16 cellular contexts compared by ENCODE assay signal in genomic region chr7:20340839-20341238, GRCh38. TPM values are rescaled to one million over a fixed set of nuclear protein-coding genes. Genes with fewer than 3 reads are reported as not detected.
DNase-seq lines count a peak whose midpoint lies in the region; ATAC-seq, FAIRE-seq and TF ChIP-seq lines count a peak whose summit lies in the region.
"Had no signal": no experiment of that assay in that cellular context is flagged by ENCODE, and none has a peak within 500 bp of the region (broad histone marks: within the 10 kb centered on the region; RNA-seq: fewer than 3 reads in every experiment).

No MANE protein-coding gene starts in this region.

- H3K4me1 ChIP-seq in liver (ENCODE audit: control insufficient read depth in 4 of 4, insufficient read depth in 4 of 4, low read length in 3 of 4) (no peaks in the 10 kb centered on the region), HepG2 (ENCODE audit: insufficient read depth, low read length) (no peaks in the 10 kb centered on the region), H1 (replicated peaks in 1 of 4; ENCODE audit: control insufficient read depth in 3 of 4, insufficient read depth in 4 of 4, low read length in 3 of 4) (peaks cover 0 to 9% (median 2%) of the 10 kb centered on the region in 4 experiments; a peak in 5 of 7 replicates), mucosa of descending colon (ENCODE audit: low read depth) (no peaks in the 10 kb centered on the region)

- H3K79me2 ChIP-seq in HepG2 (ENCODE audit: insufficient read depth, low read length) (no peaks in the 10 kb centered on the region), H1 (ENCODE audit: control insufficient read depth in 1 of 2, insufficient read depth in 2 of 2, low read length in 2 of 2) (no peaks in the 10 kb centered on the region)

- H2AFZ ChIP-seq in HepG2 (ENCODE audit: low read length) (no peak overlapping the region), H1 (ENCODE audit: low read length) (no peak overlapping the region)

- H3K36me3 Mint-ChIP-seq in activated T-helper 2 cell treated with anti-CD3 and anti-CD28 coated beads, Interferon-gamma antibody, Interleukin-2, Interleukin-4, amounts not matched to agents 10 μg/mL and 5 μg/mL and 100 μg/mL, durations not matched to agents 14 hours and 24 hours and 36 hours (ENCODE audit: low read depth): no peaks in the 10 kb centered on the region
- no peaks in the 10 kb centered on the region for H3K36me3 Mint-ChIP-seq in activated CD4-positive, alpha-beta T cell treated with anti-CD3 and anti-CD28 coated beads, Interleukin-2, amount 10 ng/mL, durations not matched to agents 24 days and 14 days (ENCODE audit: low read depth)

- no peaks in the 10 kb centered on the region for H3K36me3 ChIP-seq in liver (ENCODE audit: control insufficient read depth in 4 of 4, insufficient read depth in 3 of 4, low read depth in 1 of 4, low read length in 3 of 4)
- no peaks in the 10 kb centered on the region for H3K36me3 ChIP-seq in HepG2 (replicated peaks in 1 of 2; ENCODE audit: control insufficient read depth in 1 of 2, insufficient read depth in 2 of 2, low read length in 2 of 2)
- no peaks in the 10 kb centered on the region for H3K36me3 ChIP-seq in H1 (ENCODE audit: control insufficient read depth in 2 of 4, insufficient read depth in 4 of 4, low read length in 3 of 4)
- H3K36me3 ChIP-seq in mucosa of descending colon (ENCODE audit: low read depth): no peaks in the 10 kb centered on the region

- CTCF ChIA-PET in HepG2 (lab: Yijun Ruan, JAX; ENCODE audit: low intra/inter-chr PET ratio, low total read pairs) (no interaction called here), H1 (lab: Charles Lee; ENCODE audit: partially characterized antibody) (interaction anchor here (0.7 kb wide), 1 partner anchor 212 kb away, joined by 3 read pairs; no protein-coding TSS in a partner anchor)

- H4K91ac ChIP-seq in H1 (replicated peaks; ENCODE audit: insufficient read length, low read length): no peak overlapping the region

- peaks cover 0 to 5% (median 0%) of the 10 kb centered on the region in 4 donors for H3K27me3 ChIP-seq in liver (ENCODE audit: control insufficient read depth in 4 of 4, insufficient read depth in 4 of 4, low read length in 3 of 4)
- no peaks in the 10 kb centered on the region for H3K27me3 ChIP-seq in HepG2 (ENCODE audit: control insufficient read depth in 1 of 2, insufficient read depth in 2 of 2, low read length in 2 of 2)
- H3K27me3 ChIP-seq in H1 (replicated peaks in 1 of 4; ENCODE audit: control insufficient read depth in 3 of 4, extremely low read depth in 1 of 4, insufficient read depth in 3 of 4, low read length in 3 of 4): no peaks in the 10 kb centered on the region

- TF ChIP-seq EP300 in HepG2 (IDR thresholded peaks at IDR 0.05; ENCODE audit: low read depth in 2 of 2, low read length in 2 of 2) (no peak), HepG2 (CRISPR knock-in tag; IDR thresholded peaks at IDR 0.05; ENCODE audit: borderline replicate concordance) (no peak), H1 (IDR thresholded peaks at IDR 0.05; ENCODE audit: borderline replicate concordance in 1 of 2, low read depth in 2 of 2, low read length in 2 of 2) (no peak)

- no peak overlapping the region for H4K8ac ChIP-seq in H1 (ENCODE audit: extremely low read depth, insufficient read depth, low read length)

- no peak overlapping the region for H4K5ac ChIP-seq in H1 (ENCODE audit: insufficient read length, low read depth, low read length)

- no peak overlapping the region for H3K4me2 ChIP-seq in HepG2 (ENCODE audit: low read depth, low read length)
- peak overlapping the region in 1 of 2 experiments; percentile 34; a peak in 1 of 4 replicates for H3K4me2 ChIP-seq in H1 (ENCODE audit: insufficient read depth in 1 of 2, low read depth in 2 of 2, low read length in 2 of 2)
- H3K4me2 ChIP-seq: SK-N-SH had no signal

- no peak overlapping the region for H3K18ac ChIP-seq in H1 (ENCODE audit: extremely low read depth, low read length)

- H3K23ac ChIP-seq in H1 (ENCODE audit: insufficient read length): no peak overlapping the region

- H3K4me3 ChIP-seq in liver (ENCODE audit: low read depth in 1 of 3, low read length in 3 of 3) (no peak overlapping the region), HepG2 (replicated peaks in 1 of 3; ENCODE audit: insufficient read depth in 1 of 3, low read depth in 2 of 3, low read length in 3 of 3) (no peak overlapping the region), H1 (ENCODE audit: extremely low read depth in 1 of 4, insufficient read depth in 2 of 4, low read depth in 3 of 4, low read length in 4 of 4) (peak overlapping the region in 1 of 4 experiments; percentile 14; a peak in 1 of 8 replicates), mucosa of descending colon (no peak overlapping the region)

- no peak overlapping the region for H3K14ac ChIP-seq in H1 (ENCODE audit: insufficient read length)

- POLR2A ChIA-PET in HepG2 (lab: Yijun Ruan, JAX) (no interaction called here), H1 (lab: Charles Lee; ENCODE audit: partially characterized antibody) (interaction anchor here (1.0 to 3.8 kb wide), 3 partner anchors 10 to 455 kb away, joined by 3 to 27 read pairs (median 3); partner anchors contain the start of gene ITGB8)

- TF ChIP-seq POLR2A in HepG2 (IDR thresholded peaks at IDR 0.05; ENCODE audit: insufficient read depth in 1 of 2, low read depth in 2 of 2, low read length in 2 of 2) (no peak), H1 (IDR thresholded peaks at IDR 0.05; ENCODE audit: control extremely low read depth in 1 of 2, low read depth in 2 of 2, low read length in 2 of 2) (no peak)

- H4K20me1 ChIP-seq in HepG2 (ENCODE audit: insufficient read depth, low read length) (no peaks in the 10 kb centered on the region), H1 (replicated peaks in 1 of 2; ENCODE audit: control insufficient read depth in 1 of 2, insufficient read depth in 2 of 2, low read length in 2 of 2) (no peaks in the 10 kb centered on the region)

- H3K9ac ChIP-seq in liver (ENCODE audit: low read depth in 1 of 2, low read length in 2 of 2) (no peak overlapping the region), HepG2 (ENCODE audit: insufficient read depth, low read depth, low read length) (no peak overlapping the region), H1 (replicated peaks in 1 of 4; ENCODE audit: extremely low read depth in 1 of 4, low read depth in 3 of 4, low read length in 3 of 4) (no peak overlapping the region)
- H3K9ac ChIP-seq: SK-N-SH had no signal

- TF ChIP-seq CTCF in liver (IDR thresholded peaks at IDR 0.05; ENCODE audit: low read depth, low read length, missing input control) (no peak), HepG2 (CRISPR knock-in tag; IDR thresholded peaks at IDR 0.05) (no peak), H1 (IDR thresholded peaks at IDR 0.05; ENCODE audit: control extremely low read depth in 1 of 3, insufficient read depth in 1 of 3, low read depth in 1 of 3, low read length in 3 of 3) (no peak), mucosa of descending colon (IDR thresholded peaks at IDR 0.05) (no peak)

- DNase-seq in HepG2 (ENCODE audit: low spot score): no peak
- no peak for DNase-seq in H1 (ENCODE audit: low read depth in 1 of 2, low spot score in 2 of 2)
- peak in 1 of 3 donors; percentile 25 for DNase-seq in mucosa of descending colon
- DNase-seq in activated CD4-positive, alpha-beta T cell treated with anti-CD3 and anti-CD28 coated beads for 48 hours: no peak
- no peak for DNase-seq in activated T-helper 2 cell treated with anti-CD3 and anti-CD28 coated beads, Interferon-gamma antibody, Interleukin-2, Interleukin-4, amounts not matched to agents 10 μg/mL and 5 μg/mL and 100 μg/mL, durations not matched to agents 14 hours and 24 hours and 36 hours (ENCODE audit: low spot score)
- DNase-seq in activated CD4-positive, alpha-beta T cell treated with anti-CD3 and anti-CD28 coated beads, Interleukin-2, amount 10 ng/mL, durations not matched to agents 24 days and 14 days: no peak
- DNase-seq in GF-D8 (lab: John Stamatoyannopoulos, UW): no peak
- DNase-seq: ACHN; activated CD4-positive, CD25-positive, alpha-beta regulatory T cell treated with anti-CD3 and anti-CD28 coated beads, Interleukin-2, amount 50 U/mL, for 72 hours; kidney glomerular epithelial cell; NCI-H774; SK-N-SH; stimulated activated CD4-positive, alpha-beta T cell treated with anti-CD3 and anti-CD28 coated beads, Interleukin-2, amount 100 ng/mL, for 48 hours had no signal

- H3K23me2 ChIP-seq in H1 (ENCODE audit: low read depth, low read length): no peaks in the 10 kb centered on the region

- no peak overlapping the region for H2AK5ac ChIP-seq in H1 (ENCODE audit: low read depth, low read length)

- no peak overlapping the region for H3K27ac Mint-ChIP-seq in activated T-helper 2 cell treated with anti-CD3 and anti-CD28 coated beads, Interferon-gamma antibody, Interleukin-2, Interleukin-4, amounts not matched to agents 10 μg/mL and 5 μg/mL and 100 μg/mL, durations not matched to agents 14 hours and 24 hours and 36 hours
- no peak overlapping the region for H3K27ac Mint-ChIP-seq in activated CD4-positive, alpha-beta T cell treated with anti-CD3 and anti-CD28 coated beads, Interleukin-2, amount 10 ng/mL, durations not matched to agents 24 days and 14 days
- H3K27ac Mint-ChIP-seq: activated T-helper 17 cell treated with anti-CD3 and anti-CD28 coated beads, Interleukin-2, amount 50 U/mL, for 72 hours had no signal

- H2BK20ac ChIP-seq in H1 (ENCODE audit: low read length): no peak overlapping the region

- no peak overlapping the region for H2BK120ac ChIP-seq in H1 (replicated peaks; ENCODE audit: low read depth, low read length)

- H3K27me3 Mint-ChIP-seq in activated T-helper 2 cell treated with anti-CD3 and anti-CD28 coated beads, Interferon-gamma antibody, Interleukin-2, Interleukin-4, amounts not matched to agents 10 μg/mL and 5 μg/mL and 100 μg/mL, durations not matched to agents 14 hours and 24 hours and 36 hours (ENCODE audit: low read depth): peaks cover 5% of the 10 kb centered on the region
- H3K27me3 Mint-ChIP-seq in activated CD4-positive, alpha-beta T cell treated with anti-CD3 and anti-CD28 coated beads, Interleukin-2, amount 10 ng/mL, durations not matched to agents 24 days and 14 days: peaks cover 5% of the 10 kb centered on the region

- no peaks in the 10 kb centered on the region for H3K9me3 Mint-ChIP-seq in activated T-helper 2 cell treated with anti-CD3 and anti-CD28 coated beads, Interferon-gamma antibody, Interleukin-2, Interleukin-4, amounts not matched to agents 10 μg/mL and 5 μg/mL and 100 μg/mL, durations not matched to agents 14 hours and 24 hours and 36 hours
- no peaks in the 10 kb centered on the region for H3K9me3 Mint-ChIP-seq in activated CD4-positive, alpha-beta T cell treated with anti-CD3 and anti-CD28 coated beads, Interleukin-2, amount 10 ng/mL, durations not matched to agents 24 days and 14 days
- H3K9me3 Mint-ChIP-seq: activated T-helper 17 cell treated with anti-CD3 and anti-CD28 coated beads, Interleukin-2, amount 50 U/mL, for 72 hours; central memory CD8-positive, alpha-beta T cell had no signal

- no peak overlapping the region for H3K4me3 Mint-ChIP-seq in activated T-helper 2 cell treated with anti-CD3 and anti-CD28 coated beads, Interferon-gamma antibody, Interleukin-2, Interleukin-4, amounts not matched to agents 10 μg/mL and 5 μg/mL and 100 μg/mL, durations not matched to agents 14 hours and 24 hours and 36 hours (ENCODE audit: low read depth)
- H3K4me3 Mint-ChIP-seq in activated CD4-positive, alpha-beta T cell treated with anti-CD3 and anti-CD28 coated beads, Interleukin-2, amount 10 ng/mL, durations not matched to agents 24 days and 14 days: no peak overlapping the region
- H3K4me3 Mint-ChIP-seq: activated T-helper 17 cell treated with anti-CD3 and anti-CD28 coated beads, Interleukin-2, amount 50 U/mL, for 72 hours; central memory CD8-positive, alpha-beta T cell had no signal

- FAIRE-seq in HepG2 (lab: Jason Lieb, UNC) (no peak), H1 (lab: Jason Lieb, UNC) (peak; percentile 68)

- in situ Hi-C loops in HepG2 (cut with HindIII; ENCODE audit: extremely low pct_ligation_motif_present, low pct_unique_long_range_greater_than_20kb): no loop called here

- H2BK5ac ChIP-seq in H1 (ENCODE audit: low read depth, low read length): no peak overlapping the region

- no peak overlapping the region for H2BK12ac ChIP-seq in H1 (ENCODE audit: low read depth, low read length)

- intact Hi-C loops in HepG2 (cut with micrococcal nuclease; ENCODE audit: unreplicated experiment): loop anchor here (10.0 kb wide), 1 partner anchor 64 kb away; no protein-coding TSS in a partner anchor
- intact Hi-C loops in mucosa of descending colon (cut with DNase I, micrococcal nuclease): no loop called here
- intact Hi-C loops in activated T-helper 2 cell treated with anti-CD3 and anti-CD28 coated beads, Interferon-gamma antibody, Interleukin-2, Interleukin-4, amounts not matched to agents 10 μg/mL and 5 μg/mL and 100 μg/mL, durations not matched to agents 14 hours and 24 hours and 36 hours (cut with micrococcal nuclease): no loop called here
- intact Hi-C loops in activated CD4-positive, alpha-beta T cell treated with anti-CD3 and anti-CD28 coated beads, Interleukin-2, amount 10 ng/mL, durations not matched to agents 24 days and 14 days (cut with micrococcal nuclease): no loop called here

- H3K4ac ChIP-seq in H1 (replicated peaks; ENCODE audit: insufficient read length, low read depth, low read length): no peak overlapping the region

- H3K56ac ChIP-seq in H1 (replicated peaks; ENCODE audit: insufficient read length, low read depth, low read length): no peak overlapping the region

- no peak for ATAC-seq in HepG2
- ATAC-seq in mucosa of descending colon: peak; percentile 90
- ATAC-seq: activated T-helper 17 cell treated with anti-CD3 and anti-CD28 coated beads, Interleukin-2, amount 50 U/mL, for 72 hours had no signal

- H3K4me1 Mint-ChIP-seq in activated T-helper 2 cell treated with anti-CD3 and anti-CD28 coated beads, Interferon-gamma antibody, Interleukin-2, Interleukin-4, amounts not matched to agents 10 μg/mL and 5 μg/mL and 100 μg/mL, durations not matched to agents 14 hours and 24 hours and 36 hours (ENCODE audit: low read depth): no peaks in the 10 kb centered on the region
- H3K4me1 Mint-ChIP-seq in activated CD4-positive, alpha-beta T cell treated with anti-CD3 and anti-CD28 coated beads, Interleukin-2, amount 10 ng/mL, durations not matched to agents 24 days and 14 days: no peaks in the 10 kb centered on the region
- H3K4me1 Mint-ChIP-seq: activated T-helper 17 cell treated with anti-CD3 and anti-CD28 coated beads, Interleukin-2, amount 50 U/mL, for 72 hours; central memory CD8-positive, alpha-beta T cell had no signal

- TF ChIP-seq RAD21 in liver (IDR thresholded peaks at IDR 0.05): no peak
- TF ChIP-seq RAD21 in HepG2 (CRISPR knock-in tag; IDR thresholded peaks at IDR 0.05): no peak
- TF ChIP-seq RAD21 in H1 (IDR thresholded peaks at IDR 0.05 in 1 of 2, conservative IDR thresholded peaks at IDR 0.05 in 1 of 2; ENCODE audit: low read depth in 2 of 2, low read length in 2 of 2): no peak

- H2BK15ac ChIP-seq in H1 (ENCODE audit: low read length): no peak overlapping the region

- H3K27ac ChIP-seq in liver (ENCODE audit: low read depth in 1 of 2, low read length in 2 of 2) (no peak overlapping the region), HepG2 (ENCODE audit: extremely low read length, insufficient read depth, low read length) (no peak overlapping the region), H1 (ENCODE audit: low read depth, low read length) (no peak overlapping the region)

- no peaks in the 10 kb centered on the region; the same call in 1 of the 2 replicates for H3K79me1 ChIP-seq in H1 (ENCODE audit: low read depth, low read length)

- H3K9me3 ChIP-seq in liver (ENCODE audit: control insufficient read depth in 4 of 4, low read length in 3 of 4) (no peaks in the 10 kb centered on the region), HepG2 (ENCODE audit: low read length) (no peaks in the 10 kb centered on the region), H1 (ENCODE audit: insufficient read depth in 2 of 2, low read depth in 1 of 2, low read length in 1 of 2) (no peaks in the 10 kb centered on the region), mucosa of descending colon (no peaks in the 10 kb centered on the region)
- H3K9me3 ChIP-seq: SK-N-SH had no signal

- BruUV-seq in HepG2 (replicated peaks; lab: Mats Ljungman, UMichigan): no TSS peak

RNA-seq across cellular contexts. Expression of gene ITGB8, which starts 10.1 kb away (rescaled TPM):
- 1 to 10 TPM in 1 of 2 donors, under 1 TPM in 1; 0.51 to 2.8 TPM for total RNA-seq in liver
- polyA plus RNA-seq in liver: under 1 TPM; 0.16 to 0.51 TPM
- total RNA-seq in HepG2 (2016; rRNA removed; fragmentation: Illumina TruSeq; extraction: Trizol): 0.06 TPM in 1 of 2 replicates, not detected in the other
- total RNA-seq in HepG2 (2016; cell fraction: cytosol; rRNA removed; fragmentation: Illumina TruSeq; extraction: Trizol; ENCODE audit: low read depth): not detected in 2 replicates
- 0.02 TPM in 1 of 2 replicates, not detected in the other for total RNA-seq in HepG2 (2016; cell fraction: insoluble cytoplasmic fraction; rRNA removed; fragmentation: Illumina TruSeq; extraction: Trizol)
- total RNA-seq in HepG2 (2016; cell fraction: membrane; rRNA removed; fragmentation: Illumina TruSeq; extraction: Trizol): 0.03 TPM in 1 of 2 replicates, not detected in the other
- total RNA-seq in HepG2 (2016; cell fraction: nucleus; rRNA removed; fragmentation: Illumina TruSeq; extraction: Trizol): 0.09 and 0.16 TPM in 2 replicates
- 0.01 and 0.04 TPM in 2 replicates for polyA plus RNA-seq in HepG2 (2011; rRNA removed)
- polyA plus RNA-seq in HepG2 (2011; cell fraction: cytosol; rRNA removed): under 0.01 and 0.01 TPM in 2 replicates
- 0.05 and 0.14 TPM in 2 replicates for polyA plus RNA-seq in HepG2 (2011; cell fraction: nucleus; rRNA removed)
- polyA plus RNA-seq in HepG2 (2012): not detected in 2 replicates
- not detected in 2 replicates for polyA plus RNA-seq in HepG2 (2016; cell fraction: cytosol; fragmentation: Illumina TruSeq; extraction: Trizol; ENCODE audit: low read depth)
- not detected in 2 replicates for polyA plus RNA-seq in HepG2 (2016; cell fraction: insoluble cytoplasmic fraction; fragmentation: Illumina TruSeq; extraction: Trizol; ENCODE audit: low read depth)
- not detected in 2 replicates for polyA plus RNA-seq in HepG2 (2016; cell fraction: membrane; fragmentation: Illumina TruSeq; extraction: Trizol; ENCODE audit: low read depth)
- 0.08 TPM in 1 of 2 replicates, not detected in the other for polyA plus RNA-seq in HepG2 (2016; cell fraction: nucleus; fragmentation: Illumina TruSeq; extraction: Trizol; ENCODE audit: insufficient read depth, low read depth)
- 0.06 and 28.4 TPM in 2 replicates for polyA minus RNA-seq in HepG2 (2011; rRNA and poly(A)+ RNA removed; ENCODE audit: low replicate concordance)
- not detected in 2 replicates for polyA minus RNA-seq in HepG2 (2011; cell fraction: cytosol; rRNA and poly(A)+ RNA removed)
- 0.12 and 0.13 TPM in 2 replicates for polyA minus RNA-seq in HepG2 (2011; cell fraction: nucleus; rRNA and poly(A)+ RNA removed)
- 3.6 TPM in 2 replicates for total RNA-seq in H1 (2021; fragmentation: NEBNext Ultra II Directional; extraction: Animal tissue kit (Norgen Biotek cat#: 25700))
- polyA plus RNA-seq in H1 (2011; rRNA removed): 0.96 and 1.2 TPM in 2 replicates
- 0.93 TPM for polyA plus RNA-seq in H1 (2011; cell fraction: cytosol; rRNA removed)
- 2.5 TPM for polyA plus RNA-seq in H1 (2011; cell fraction: nucleus; rRNA removed)
- 1.1 to 2.0 TPM (median 1.4 TPM) in 4 replicates for polyA plus RNA-seq in H1 (2012, experiment 1 of 2)
- 0.30 TPM for polyA plus RNA-seq in H1 (2012, experiment 2 of 2)
- 1.3 TPM for polyA plus RNA-seq in H1 (2013, experiment 1 of 2)
- polyA plus RNA-seq in H1 (2013, experiment 2 of 2): 1.1 TPM
- 9.1 and 11.9 TPM in 2 replicates for polyA minus RNA-seq in H1 (2011; rRNA and poly(A)+ RNA removed)
- polyA minus RNA-seq in H1 (2011; cell fraction: cytosol; rRNA and poly(A)+ RNA removed): 4.2 TPM
- polyA minus RNA-seq in H1 (2011; cell fraction: nucleus; rRNA and poly(A)+ RNA removed): 28.3 TPM
- total RNA-seq in mucosa of descending colon: 10 to 100 TPM in 2 of 3 donors, 1 to 10 TPM in 1; 9.3 to 11.6 (median 10.8) TPM
- total RNA-seq in activated T-helper 2 cell treated with anti-CD3 and anti-CD28 coated beads, Interferon-gamma antibody, Interleukin-2, Interleukin-4, amounts not matched to agents 10 μg/mL and 5 μg/mL and 100 μg/mL, durations not matched to agents 14 hours and 24 hours and 36 hours: 0.05 TPM in 1 of 2 replicates, not detected in the other
- total RNA-seq in activated CD4-positive, alpha-beta T cell treated with anti-CD3 and anti-CD28 coated beads, Interleukin-2, amount 10 ng/mL, durations not matched to agents 24 days and 14 days: not detected in 2 replicates
